14 cellular contexts compared by ENCODE assay signal in genomic region chr12:91414147-91414546, GRCh38.
"Had no signal": no experiment of that assay in that cellular context is flagged by ENCODE, and none has a peak within 500 bp of the region (broad histone marks: within the 10 kb centered on the region; RNA-seq: fewer than 3 reads in every experiment).

No MANE protein-coding gene starts in this region.

- DNase-seq: activated CD4-positive, alpha-beta T cell treated with anti-CD3 and anti-CD28 coated beads for 36 hours; activated CD8-positive, alpha-beta memory T cell treated with anti-CD3 and anti-CD28 coated beads, Interleukin-2, amount 50 U/mL, for 4 hours; activated CD8-positive, alpha-beta T cell treated with anti-CD3 and anti-CD28 coated beads for 36 hours; activated gamma-delta T cell treated with Interleukin-2 at 50 U/mL for 16 hours; activated naive CD8-positive, alpha-beta T cell treated with anti-CD3 and anti-CD28 coated beads, Interleukin-2, amount 10 ng/mL, durations not matched to agents 7 days and 5 days; activated T-cell treated with anti-CD3 and anti-CD28 coated beads, Interleukin-2, amount 50 U/mL, for 72 hours; effector CD8-positive, alpha-beta T cell; left lung; sigmoid colon; stimulated activated CD4-positive, alpha-beta T cell treated with anti-CD3 and anti-CD28 coated beads, Interleukin-12 subunit alpha, Interleukin-12 subunit beta, amount 100 ng/mL, for 4 hours; stimulated activated naive CD4-positive, alpha-beta T cell treated with Interleukin-2 at 50 U/mL for 16 hours; testis; WERI-Rb-1 had no signal

- H3K27ac ChIP-seq: sigmoid colon, testis, WERI-Rb-1 had no signal

- H3K9me3 Mint-ChIP-seq: activated CD8-positive, alpha-beta T cell treated with anti-CD3 and anti-CD28 coated beads for 36 hours; activated naive CD8-positive, alpha-beta T cell treated with anti-CD3 and anti-CD28 coated beads, Interleukin-2, amount 10 ng/mL, durations not matched to agents 7 days and 5 days; activated T-cell treated with anti-CD3 and anti-CD28 coated beads, Interleukin-2, amount 50 U/mL, for 72 hours; neural crest cell had no signal

- H3K4me3 Mint-ChIP-seq: activated CD4-positive, alpha-beta T cell treated with anti-CD3 and anti-CD28 coated beads for 36 hours; activated CD8-positive, alpha-beta T cell treated with anti-CD3 and anti-CD28 coated beads for 36 hours; activated naive CD8-positive, alpha-beta T cell treated with anti-CD3 and anti-CD28 coated beads, Interleukin-2, amount 10 ng/mL, durations not matched to agents 7 days and 5 days; activated T-cell treated with anti-CD3 and anti-CD28 coated beads, Interleukin-2, amount 50 U/mL, for 72 hours; neural crest cell had no signal

- H3K27me3 Mint-ChIP-seq: activated naive CD8-positive, alpha-beta T cell treated with anti-CD3 and anti-CD28 coated beads, Interleukin-2, amount 10 ng/mL, durations not matched to agents 7 days and 5 days had no signal

- H3K4me1 Mint-ChIP-seq: activated CD4-positive, alpha-beta T cell treated with anti-CD3 and anti-CD28 coated beads for 36 hours; activated naive CD8-positive, alpha-beta T cell treated with anti-CD3 and anti-CD28 coated beads, Interleukin-2, amount 10 ng/mL, durations not matched to agents 7 days and 5 days had no signal

- H3K27ac Mint-ChIP-seq: activated CD4-positive, alpha-beta T cell treated with anti-CD3 and anti-CD28 coated beads for 36 hours; activated CD8-positive, alpha-beta T cell treated with anti-CD3 and anti-CD28 coated beads for 36 hours; activated naive CD8-positive, alpha-beta T cell treated with anti-CD3 and anti-CD28 coated beads, Interleukin-2, amount 10 ng/mL, durations not matched to agents 7 days and 5 days; activated T-cell treated with anti-CD3 and anti-CD28 coated beads, Interleukin-2, amount 50 U/mL, for 72 hours had no signal

- H3K36me3 Mint-ChIP-seq: activated naive CD8-positive, alpha-beta T cell treated with anti-CD3 and anti-CD28 coated beads, Interleukin-2, amount 10 ng/mL, durations not matched to agents 7 days and 5 days had no signal

- ATAC-seq: activated CD4-positive, alpha-beta T cell treated with anti-CD3 and anti-CD28 coated beads for 36 hours; activated CD8-positive, alpha-beta T cell treated with anti-CD3 and anti-CD28 coated beads for 36 hours; activated T-cell treated with anti-CD3 and anti-CD28 coated beads, Interleukin-2, amount 50 U/mL, for 72 hours had no signal
